In the genomic region with DNA sequence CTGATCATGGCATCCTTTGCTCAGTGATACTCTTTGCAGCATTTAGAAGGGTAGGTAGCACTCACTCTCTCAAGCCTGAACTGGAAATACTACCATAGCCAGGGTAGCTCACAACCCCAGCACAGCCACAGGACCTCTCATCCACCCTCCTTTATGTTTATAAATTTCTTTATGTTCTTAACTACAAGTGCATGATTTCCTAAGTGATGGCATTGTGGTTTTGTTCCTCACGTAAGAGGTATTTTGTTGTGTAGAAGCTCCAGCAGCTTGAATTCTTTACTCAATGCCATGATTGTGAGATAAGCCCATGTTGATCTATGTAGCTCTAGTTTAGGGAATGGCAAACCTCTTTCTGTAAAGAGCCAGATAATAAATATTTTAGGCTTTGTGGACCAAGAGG, we compare ENCODE assay signal across 20 cellular contexts. TPM values are rescaled to one million over a fixed set of nuclear protein-coding genes. Genes with fewer than 3 reads are reported as not detected.
DNase-seq lines count a peak whose midpoint lies in the region; ATAC-seq, FAIRE-seq and TF ChIP-seq lines count a peak whose summit lies in the region.
"Had no signal": no experiment of that assay in that cellular context is flagged by ENCODE, and none has a peak within 500 bp of the region (broad histone marks: within the 10 kb centered on the region; RNA-seq: fewer than 3 reads in every experiment).

No MANE protein-coding gene starts in this region.

- TF ChIP-seq CTCF in fibroblast of pulmonary artery (IDR thresholded peaks at IDR 0.05; ENCODE audit: low read length, missing control alignments), result no peak
- TF ChIP-seq CTCF in thyroid gland (IDR thresholded peaks at IDR 0.05), result no peak
- no peak for TF ChIP-seq CTCF in coronary artery (IDR thresholded peaks at IDR 0.05)

- FAIRE-seq in GM12892 (lab: Jason Lieb, UNC) (peak; percentile 17), small intestine (lab: Jason Lieb, UNC) (no peak)
- FAIRE-seq: GM18507 had no signal

- H3K4me1 ChIP-seq in thyroid gland, result peaks cover 25 to 36% of the 10 kb centered on the region in 2 donors
- H3K4me1 ChIP-seq in small intestine (ENCODE audit: control insufficient read depth in 2 of 2, insufficient read depth in 1 of 2, low read depth in 1 of 2, low read length in 1 of 2), result no peaks in the 10 kb centered on the region
- H3K4me1 ChIP-seq: parathyroid adenoma had no signal

- no peak for TF ChIP-seq POLR2A in GM12892 (IDR thresholded peaks at IDR 0.05; ENCODE audit: low read depth, low read length)
- no peak for TF ChIP-seq POLR2A in thyroid gland (IDR thresholded peaks at IDR 0.05)

- intact Hi-C loops in thyroid gland (cut with DNase I), result loop anchor here (2.0 to 10.0 kb wide), 2 partner anchors 65 to 139 kb away; no protein-coding TSS in a partner anchor

- DNase-seq in GM12892 (ENCODE audit: insufficient read length) (no peak), RPMI7951 (ENCODE audit: low read depth) (peak; percentile 56), fibroblast of pulmonary artery (ENCODE audit: low read depth) (peak; percentile 30), thyroid gland (no peak), coronary artery (ENCODE audit: low spot score) (no peak), small intestine (no peak)
- DNase-seq: activated naive CD4-positive, alpha-beta T cell treated with Interleukin-2 at 50 U/mL for 16 hours; effector memory CD8-positive, alpha-beta T cell; glutamatergic neuron; GOT3; WERI-Rb-1 had no signal

- no peak for ATAC-seq in HG03354 (IDR thresholded peaks at IDR 0.05; ENCODE audit: poor library complexity, severe bottlenecking, unreplicated experiment)
- ATAC-seq: effector memory CD8-positive, alpha-beta T cell had no signal

- H3K36me3 ChIP-seq in thyroid gland (no peaks in the 10 kb centered on the region), small intestine (ENCODE audit: control insufficient read depth in 2 of 2, insufficient read depth in 2 of 2, low read length in 2 of 2) (no peaks in the 10 kb centered on the region)
- H3K36me3 ChIP-seq: WERI-Rb-1 had no signal

- no peaks in the 10 kb centered on the region for H3K27me3 ChIP-seq in thyroid gland
- H3K27me3 ChIP-seq in small intestine (ENCODE audit: control insufficient read depth in 2 of 2, insufficient read depth in 2 of 2, low read length in 2 of 2), result no peaks in the 10 kb centered on the region

- H3K9me3 ChIP-seq in thyroid gland (no peaks in the 10 kb centered on the region), small intestine (ENCODE audit: control insufficient read depth, low read depth) (no peaks in the 10 kb centered on the region)

- H3K4me3 ChIP-seq in fibroblast of pulmonary artery (replicated peaks; ENCODE audit: low read depth, low read length), result no peak overlapping the region
- no peak overlapping the region for H3K4me3 ChIP-seq in thyroid gland (replicated peaks in 1 of 3)
- no peak overlapping the region for H3K4me3 ChIP-seq in coronary artery
- no peak overlapping the region for H3K4me3 ChIP-seq in small intestine (ENCODE audit: low read depth in 1 of 2, low read length in 2 of 2)

- H3K27ac ChIP-seq in thyroid gland (peak overlapping the region in 2 of 3 donors; percentile 42 to 57), coronary artery (no peak overlapping the region), small intestine (ENCODE audit: low read depth in 1 of 2, low read length in 1 of 2) (no peak overlapping the region)
- H3K27ac ChIP-seq: KMS-11, parathyroid adenoma, WERI-Rb-1 had no signal

- 87 to 97% methylated on average over 1 of the region's 1 CpG for WGBS in thyroid gland, 2 donors
- 84 to 95% (median 90%) methylated on average over 1 of the region's 1 CpG for WGBS in small intestine, 3 donors

RNA-seq across cellular contexts. Expression of gene RTP3, which starts 7.9 kb away (rescaled TPM):
- polyA plus RNA-seq in GM12892 (2012; ENCODE audit: missing spikeins), result not detected
- not detected in 2 replicates for total RNA-seq in RPMI7951 (2014; rRNA removed; shearing (Covaris generic))
- not detected for total RNA-seq in thyroid gland
- not detected for polyA plus RNA-seq in small intestine
- total RNA-seq: activated CD8-positive, alpha-beta memory T cell treated with anti-CD3 and anti-CD28 coated beads for 36 hours; kidney epithelial cell; mucosa of gallbladder; NCI-H460; temporal lobe had no signal

RNA-seq across cellular contexts. Expression of gene LTF, which starts 25.2 kb away (rescaled TPM):
- polyA plus RNA-seq in GM12892 (2012; ENCODE audit: missing spikeins), result not detected
- total RNA-seq in RPMI7951 (2014; rRNA removed; shearing (Covaris generic)), result 0.49 and 0.72 TPM in 2 replicates
- total RNA-seq in thyroid gland, result 10 to 100 TPM in 3 of 4 donors, 1 to 10 TPM in 1; 6.3 to 48.6 (median 32.5) TPM
- polyA plus RNA-seq in small intestine, result 1 to 10 TPM in 1 of 3 donors, under 1 TPM in 2; 0.22 to 6.0 (median 0.81) TPM
- total RNA-seq: activated CD8-positive, alpha-beta memory T cell treated with anti-CD3 and anti-CD28 coated beads for 36 hours; kidney epithelial cell; NCI-H460 had no signal

Comparison
In these comparisons a context has a peak if more than half of its experiments do, and no peak if none do; other contexts are left out.
1. DNase-seq: peak in RPMI7951 (single experiment) and fibroblast of pulmonary artery (single experiment); none in GM12892 (single experiment), thyroid gland (0 of 2), coronary artery (single experiment) and small intestine (single experiment).
2. H3K27ac ChIP-seq: peak in thyroid gland (2 of 3); none in coronary artery (0 of 2) and small intestine (0 of 2).